Comparison of ENCODE assay signal across 1 cellular context in the genomic region with DNA sequence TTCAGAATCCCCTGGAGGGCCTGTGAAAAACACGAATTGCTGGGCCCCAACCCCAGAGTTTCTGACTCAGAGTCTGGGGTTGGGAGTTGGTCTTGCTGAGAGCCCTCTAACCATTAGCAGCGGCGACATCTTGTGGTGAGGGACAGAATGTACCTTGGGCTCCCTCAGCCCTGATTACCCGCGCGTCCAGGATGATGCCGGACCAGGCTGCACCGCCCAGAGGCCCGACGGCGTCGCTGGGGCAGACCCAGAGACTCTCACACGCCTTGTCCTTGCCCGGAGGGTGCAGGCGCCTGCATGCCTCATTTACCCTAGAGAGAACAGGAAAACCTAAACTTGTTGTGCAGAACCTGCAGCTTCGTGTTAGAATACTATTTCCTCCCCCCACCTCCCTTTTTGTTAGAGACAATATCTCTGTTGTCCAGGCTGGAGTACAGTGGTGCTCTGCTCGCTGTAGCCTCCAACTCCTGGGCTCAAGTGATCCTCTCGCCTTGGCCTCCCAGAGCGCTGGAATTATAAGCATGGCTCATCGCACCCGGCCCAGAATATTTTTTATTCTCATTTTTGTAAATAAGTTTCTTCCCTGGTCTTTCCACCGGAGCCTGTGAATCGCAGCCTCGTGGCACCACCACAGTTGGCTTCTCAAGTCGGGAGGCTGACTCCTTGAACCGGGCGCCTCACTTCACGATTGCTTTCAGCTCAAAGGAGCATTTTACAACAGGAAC.
TF ChIP-seq lines count a peak whose summit lies in the region.

No MANE protein-coding gene starts in this region.

TF ChIP-seq in K562, 482 proteins besides CTCF, POLR2A, EP300 and RAD21 (continued from another document):
- TF ChIP-seq CTBP1 (IDR thresholded peaks at IDR 0.05; ENCODE audit: borderline replicate concordance) (peak; percentile 79; the same call in 1 of the 2 replicates), NUFIP1 (IDR thresholded peaks at IDR 0.05; ENCODE audit: partially characterized antibody) (no peak), SPI1 (IDR thresholded peaks at IDR 0.05; ENCODE audit: borderline replicate concordance, low read depth, low read length) (no peak), MYC (IDR thresholded peaks at IDR 0.05; ENCODE audit: low read depth, low read length) (peak; percentile 56; the same call in 1 of the 2 replicates), MYC (CRISPR knock-in tag; IDR thresholded peaks at IDR 0.05; ENCODE audit: borderline replicate concordance, low read depth) (no peak), HDAC2 (IDR thresholded peaks at IDR 0.05) (peak; percentile 45), PBX2 (CRISPR knock-in tag; IDR thresholded peaks at IDR 0.05; ENCODE audit: low read depth) (no peak), PBX2 (tag; conservative IDR thresholded peaks at IDR 0.05; ENCODE audit: low read depth) (no peak), TBP (optimal IDR thresholded peaks at IDR 0.05; ENCODE audit: low read depth, low read length) (peak; percentile 51), MAFG (tag; conservative IDR thresholded peaks at IDR 0.05) (no peak), ZBTB33 (CRISPR knock-in tag; IDR thresholded peaks at IDR 0.05) (peak; percentile 47; the same call in 1 of the 2 replicates), RB1 (IDR thresholded peaks at IDR 0.05; ENCODE audit: low read depth) (peak; percentile 89), GTF2E2 (tag; IDR thresholded peaks at IDR 0.05) (no peak), ZNF707 (CRISPR knock-in tag; conservative IDR thresholded peaks at IDR 0.05) (no peak), L3MBTL2 (IDR thresholded peaks at IDR 0.05) (peak; percentile 54), POU5F1 (IDR thresholded peaks at IDR 0.05; ENCODE audit: borderline replicate concordance, low read depth, low read length, partially characterized antibody) (no peak), CC2D1A (IDR thresholded peaks at IDR 0.05) (peak; percentile 83; the same call in 1 of the 2 replicates), GABPB1 (CRISPR knock-in tag; IDR thresholded peaks at IDR 0.05) (peak; percentile 42), XRCC5 (IDR thresholded peaks at IDR 0.05; ENCODE audit: low read depth, low read length) (peak; percentile 94), IFI16 (CRISPR knock-in tag; IDR thresholded peaks at IDR 0.05) (no peak), ATF1 (CRISPR knock-in tag; IDR thresholded peaks at IDR 0.05) (no peak), ATF1 (tag; IDR thresholded peaks at IDR 0.05) (peak; percentile 24; the same call in 1 of the 2 replicates)
- TF ChIP-seq, protein P1, sequence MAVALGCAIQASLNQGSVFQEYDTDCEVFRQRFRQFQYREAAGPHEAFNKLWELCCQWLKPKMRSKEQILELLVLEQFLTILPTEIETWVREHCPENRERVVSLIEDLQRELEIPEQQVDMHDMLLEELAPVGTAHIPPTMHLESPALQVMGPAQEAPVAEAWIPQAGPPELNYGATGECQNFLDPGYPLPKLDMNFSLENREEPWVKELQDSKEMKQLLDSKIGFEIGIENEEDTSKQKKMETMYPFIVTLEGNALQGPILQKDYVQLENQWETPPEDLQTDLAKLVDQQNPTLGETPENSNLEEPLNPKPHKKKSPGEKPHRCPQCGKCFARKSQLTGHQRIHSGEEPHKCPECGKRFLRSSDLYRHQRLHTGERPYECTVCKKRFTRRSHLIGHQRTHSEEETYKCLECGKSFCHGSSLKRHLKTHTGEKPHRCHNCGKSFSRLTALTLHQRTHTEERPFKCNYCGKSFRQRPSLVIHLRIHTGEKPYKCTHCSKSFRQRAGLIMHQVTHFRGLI (CRISPR knock-in tag; IDR thresholded peaks at IDR 0.05) = no peak
- TF ChIP-seq, protein P2, sequence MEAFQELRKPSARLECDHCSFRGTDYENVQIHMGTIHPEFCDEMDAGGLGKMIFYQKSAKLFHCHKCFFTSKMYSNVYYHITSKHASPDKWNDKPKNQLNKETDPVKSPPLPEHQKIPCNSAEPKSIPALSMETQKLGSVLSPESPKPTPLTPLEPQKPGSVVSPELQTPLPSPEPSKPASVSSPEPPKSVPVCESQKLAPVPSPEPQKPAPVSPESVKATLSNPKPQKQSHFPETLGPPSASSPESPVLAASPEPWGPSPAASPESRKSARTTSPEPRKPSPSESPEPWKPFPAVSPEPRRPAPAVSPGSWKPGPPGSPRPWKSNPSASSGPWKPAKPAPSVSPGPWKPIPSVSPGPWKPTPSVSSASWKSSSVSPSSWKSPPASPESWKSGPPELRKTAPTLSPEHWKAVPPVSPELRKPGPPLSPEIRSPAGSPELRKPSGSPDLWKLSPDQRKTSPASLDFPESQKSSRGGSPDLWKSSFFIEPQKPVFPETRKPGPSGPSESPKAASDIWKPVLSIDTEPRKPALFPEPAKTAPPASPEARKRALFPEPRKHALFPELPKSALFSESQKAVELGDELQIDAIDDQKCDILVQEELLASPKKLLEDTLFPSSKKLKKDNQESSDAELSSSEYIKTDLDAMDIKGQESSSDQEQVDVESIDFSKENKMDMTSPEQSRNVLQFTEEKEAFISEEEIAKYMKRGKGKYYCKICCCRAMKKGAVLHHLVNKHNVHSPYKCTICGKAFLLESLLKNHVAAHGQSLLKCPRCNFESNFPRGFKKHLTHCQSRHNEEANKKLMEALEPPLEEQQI (IDR thresholded peaks at IDR 0.05) = no peak
- TF ChIP-seq, protein P3, sequence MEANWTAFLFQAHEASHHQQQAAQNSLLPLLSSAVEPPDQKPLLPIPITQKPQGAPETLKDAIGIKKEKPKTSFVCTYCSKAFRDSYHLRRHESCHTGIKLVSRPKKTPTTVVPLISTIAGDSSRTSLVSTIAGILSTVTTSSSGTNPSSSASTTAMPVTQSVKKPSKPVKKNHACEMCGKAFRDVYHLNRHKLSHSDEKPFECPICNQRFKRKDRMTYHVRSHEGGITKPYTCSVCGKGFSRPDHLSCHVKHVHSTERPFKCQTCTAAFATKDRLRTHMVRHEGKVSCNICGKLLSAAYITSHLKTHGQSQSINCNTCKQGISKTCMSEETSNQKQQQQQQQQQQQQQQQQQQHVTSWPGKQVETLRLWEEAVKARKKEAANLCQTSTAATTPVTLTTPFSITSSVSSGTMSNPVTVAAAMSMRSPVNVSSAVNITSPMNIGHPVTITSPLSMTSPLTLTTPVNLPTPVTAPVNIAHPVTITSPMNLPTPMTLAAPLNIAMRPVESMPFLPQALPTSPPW (CRISPR knock-in tag; IDR thresholded peaks at IDR 0.05) = peak; percentile 55; the same call in 1 of the 2 replicates
- TF ChIP-seq, protein P4, sequence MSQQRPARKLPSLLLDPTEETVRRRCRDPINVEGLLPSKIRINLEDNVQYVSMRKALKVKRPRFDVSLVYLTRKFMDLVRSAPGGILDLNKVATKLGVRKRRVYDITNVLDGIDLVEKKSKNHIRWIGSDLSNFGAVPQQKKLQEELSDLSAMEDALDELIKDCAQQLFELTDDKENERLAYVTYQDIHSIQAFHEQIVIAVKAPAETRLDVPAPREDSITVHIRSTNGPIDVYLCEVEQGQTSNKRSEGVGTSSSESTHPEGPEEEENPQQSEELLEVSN (IDR thresholded peaks at IDR 0.05; ENCODE audit: borderline replicate concordance in 1 of 2, extremely low read depth in 1 of 2, insufficient read depth in 1 of 2, insufficient read length in 1 of 2, low read depth in 1 of 2, low read length in 1 of 2, poor library complexity in 1 of 2, severe bottlenecking in 1 of 2) = peak; percentile 49 to 67
TF ChIP-seq in K562: peak in this region for 51.
